10 cellular contexts compared by ENCODE assay signal in genomic region chr3:62529230-62529629, GRCh38.
DNase-seq lines count a peak whose midpoint lies in the region; ATAC-seq and TF ChIP-seq lines count a peak whose summit lies in the region.
"Had no signal": no experiment of that assay in that cellular context is flagged by ENCODE, and none has a peak within 500 bp of the region (broad histone marks: within the 10 kb centered on the region; RNA-seq: fewer than 3 reads in every experiment).

No MANE protein-coding gene starts in this region.

- intact Hi-C loops in breast epithelium (cut with DNase I; ENCODE audit: low total_unique reads) = no loop called here

- H3K4me1 Mint-ChIP-seq in stimulated activated naive B cell treated with anti-CD40 and anti-IgM and Interleukin-4, amounts not matched to agents 10 μg/mL and 1 μg/mL and 100 μg/mL, for 72 hours = no peaks in the 10 kb centered on the region

- H3K36me3 Mint-ChIP-seq in stimulated activated naive B cell treated with anti-CD40 and anti-IgM and Interleukin-4, amounts not matched to agents 10 μg/mL and 1 μg/mL and 100 μg/mL, for 72 hours = no peaks in the 10 kb centered on the region

- no peak overlapping the region for H3K4me3 ChIP-seq in breast epithelium

- in situ Hi-C loops in GM13976 (cut with MboI; ENCODE audit: low sequenced_read_pairs, unreplicated experiment) = no loop called here

- H3K27ac ChIP-seq in breast epithelium = no peak overlapping the region

- no peak overlapping the region for H3K4me3 Mint-ChIP-seq in stimulated activated naive B cell treated with anti-CD40 and anti-IgM and Interleukin-4, amounts not matched to agents 10 μg/mL and 1 μg/mL and 100 μg/mL, for 72 hours

- no peaks in the 10 kb centered on the region for H3K27me3 ChIP-seq in breast epithelium

- H3K27me3 Mint-ChIP-seq in stimulated activated naive B cell treated with anti-CD40 and anti-IgM and Interleukin-4, amounts not matched to agents 10 μg/mL and 1 μg/mL and 100 μg/mL, for 72 hours = no peaks in the 10 kb centered on the region

- H3K36me3 ChIP-seq in breast epithelium = no peaks in the 10 kb centered on the region

- no peaks in the 10 kb centered on the region for H3K9me3 ChIP-seq in breast epithelium

- peaks cover 3 to 4% of the 10 kb centered on the region in 2 donors for H3K9me3 Mint-ChIP-seq in stimulated activated naive B cell treated with anti-CD40 and anti-IgM and Interleukin-4, amounts not matched to agents 10 μg/mL and 1 μg/mL and 100 μg/mL, for 72 hours

- TF ChIP-seq POLR2A in breast epithelium (IDR thresholded peaks at IDR 0.05) = no peak

- no peak for TF ChIP-seq CTCF in breast epithelium (IDR thresholded peaks at IDR 0.05)
- no peak for TF ChIP-seq CTCF in GM13976 (IDR thresholded peaks at IDR 0.05; ENCODE audit: borderline replicate concordance, control extremely low read depth, extremely low read depth, insufficient read depth, missing control alignments)

- peak; percentile 18 for DNase-seq in EL
- DNase-seq in M059J (ENCODE audit: low read depth) = peak; percentile 16
- DNase-seq in breast epithelium (ENCODE audit: low spot score in 2 of 2) = peak; percentile 26 to 52
- peak; percentile 29 to 33 for DNase-seq in lung microvascular endothelial cell (ENCODE audit: low read depth in 2 of 2)
- no peak for DNase-seq in stimulated activated naive B cell treated with anti-CD40 and anti-IgM and Interleukin-4, amounts not matched to agents 10 μg/mL and 1 μg/mL and 100 μg/mL, for 72 hours
- no peak for DNase-seq in GM13976 (ENCODE audit: low spot score)
- no peak for DNase-seq in activated T-cell treated with anti-CD3 and anti-CD28 coated beads for 4 hours
- DNase-seq: occipital lobe; stimulated activated naive CD4-positive, alpha-beta T cell had no signal

- no peak for ATAC-seq in stimulated activated naive B cell treated with anti-CD40 and anti-IgM and Interleukin-4, amounts not matched to agents 10 μg/mL and 1 μg/mL and 100 μg/mL, for 72 hours (replicated peaks)
- ATAC-seq in HG02885 (IDR thresholded peaks at IDR 0.05; ENCODE audit: poor library complexity, unreplicated experiment) = no peak

- no peak overlapping the region for H3K27ac Mint-ChIP-seq in stimulated activated naive B cell treated with anti-CD40 and anti-IgM and Interleukin-4, amounts not matched to agents 10 μg/mL and 1 μg/mL and 100 μg/mL, for 72 hours

- no peaks in the 10 kb centered on the region for H3K4me1 ChIP-seq in breast epithelium

Comparison
In these comparisons a context has a peak if more than half of its experiments do, and no peak if none do; other contexts are left out.
1. DNase-seq: peak in EL (single experiment), M059J (single experiment), breast epithelium (2 of 2) and lung microvascular endothelial cell (2 of 2); none in stimulated activated naive B cell treated with anti-CD40 and anti-IgM and Interleukin-4, amounts not matched to agents 10 μg/mL and 1 μg/mL and 100 μg/mL, for 72 hours (single experiment), GM13976 (single experiment) and activated T-cell treated with anti-CD3 and anti-CD28 coated beads for 4 hours (single experiment).